Comparison of ENCODE assay signal across 8 cellular contexts in the genomic region with DNA sequence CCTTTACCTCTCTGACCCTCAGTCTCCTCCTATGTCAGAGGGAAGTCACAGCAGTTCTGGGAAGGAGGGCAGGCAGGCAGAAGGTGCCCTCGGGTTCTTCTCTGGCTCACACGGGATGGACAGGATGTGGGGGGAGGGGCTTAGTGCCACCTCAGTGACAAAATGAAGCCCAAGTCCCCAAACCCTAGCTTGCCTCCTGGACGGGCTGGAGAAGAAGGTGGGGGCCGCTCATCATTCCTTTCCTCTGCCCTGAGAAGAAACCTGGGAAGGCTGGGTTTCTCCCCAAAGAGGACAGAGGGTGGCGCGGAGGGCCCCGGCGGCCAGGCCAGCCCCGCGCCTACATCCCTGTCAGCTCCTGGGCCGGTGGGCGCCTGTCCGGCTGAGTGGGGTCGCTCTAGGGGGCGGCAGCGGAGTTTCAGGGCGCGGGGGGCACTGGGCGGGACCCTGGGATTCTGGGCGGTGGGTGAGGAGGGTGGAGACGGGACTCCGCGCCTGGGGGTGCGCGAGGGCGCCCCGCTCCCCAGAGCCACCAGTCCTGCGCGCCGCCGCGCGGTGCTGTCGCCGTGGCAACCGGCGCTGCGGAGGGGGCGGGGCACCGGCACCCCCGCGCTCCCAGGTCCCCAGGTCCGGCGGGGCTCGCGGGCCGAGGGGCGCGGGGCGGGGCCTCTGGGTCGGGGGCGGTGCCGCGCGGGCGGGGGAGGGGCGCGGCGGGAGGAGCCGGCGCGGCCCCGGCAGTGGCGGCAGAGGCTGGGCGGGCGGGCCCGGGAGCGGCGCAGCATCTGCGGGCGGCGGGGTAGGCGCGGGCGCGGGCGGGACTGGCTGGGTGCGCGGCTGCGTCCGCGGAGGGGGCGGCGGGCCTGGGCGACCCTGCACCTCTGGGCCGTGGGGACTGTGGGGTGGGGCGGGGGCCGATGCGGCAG. TPM values are rescaled to one million over a fixed set of nuclear protein-coding genes. Genes with fewer than 3 reads are reported as not detected.
DNase-seq lines count a peak whose midpoint lies in the region; ATAC-seq, FAIRE-seq and TF ChIP-seq lines count a peak whose summit lies in the region.

A gene (plus strand): TSS at position 723 of the 920 bp plus-strand sequence. CDS start 2,252 bp downstream, outside the sequence.

- no peak within 1 kb of the TSS for H3K9ac ChIP-seq in HUES64 (ENCODE audit: low read depth, low read length)

- H3K9me3 ChIP-seq in HUES64 (ENCODE audit: insufficient read depth, low read depth, low read length), result peaks cover 4% of the 10 kb centered on the region; the same call in 1 of the 2 replicates

- H3K27me3 Mint-ChIP-seq in activated T-helper 17 cell treated with anti-CD3 and anti-CD28 coated beads, Interleukin-2, amount 50 U/mL, for 72 hours, result no peaks in the 10 kb centered on the region
- peaks cover 3% of the 10 kb centered on the region for H3K27me3 Mint-ChIP-seq in osteocyte (ENCODE audit: unreplicated experiment)

- WGBS in HUES64, result 3% methylated on average over 89 of the region's 89 CpGs

- DNase-seq in AG09309 (ENCODE audit: low read depth) (no peak), frontal cortex (ENCODE audit: low spot score in 2 of 2) (peak; percentile 85 to 86), osteocyte (ENCODE audit: extremely low spot score, unreplicated experiment) (no peak), NCI-H82 treated with DMSO at 0.1 percent for 48 hours (lab: John Stamatoyannopoulos, UW; ENCODE audit: unreplicated experiment) (no peak), SKM-1 (lab: John Stamatoyannopoulos, UW; ENCODE audit: unreplicated experiment) (no peak)

- peak within 1 kb of the TSS; percentile 62 for H3K4me3 ChIP-seq in AG09309 (ENCODE audit: control insufficient read depth, low read depth, low read length)
- peak within 1 kb of the TSS; percentile 31 for H3K4me3 ChIP-seq in HUES64 (ENCODE audit: low read length)

- TF ChIP-seq CTCF in AG09309 (IDR thresholded peaks at IDR 0.05; ENCODE audit: control insufficient read depth, insufficient read depth, low read depth, low read length, missing control alignments), result no peak
- no peak for TF ChIP-seq CTCF in osteocyte (IDR thresholded peaks at IDR 0.05)

- H3K27me3 ChIP-seq in HUES64 (ENCODE audit: insufficient read depth, low read length), result peaks cover 53% of the 10 kb centered on the region

- peaks cover 6% of the 10 kb centered on the region for H3K36me3 Mint-ChIP-seq in activated T-helper 17 cell treated with anti-CD3 and anti-CD28 coated beads, Interleukin-2, amount 50 U/mL, for 72 hours (ENCODE audit: low read depth)
- no peaks in the 10 kb centered on the region for H3K36me3 Mint-ChIP-seq in osteocyte (ENCODE audit: unreplicated experiment)

- no peaks in the 10 kb centered on the region for H3K36me3 ChIP-seq in HUES64 (ENCODE audit: insufficient read depth, low read length)

- no peak within 1 kb of the TSS for H3K27ac ChIP-seq in HUES64 (ENCODE audit: low read depth, low read length)

- no peaks in the 10 kb centered on the region for H3K4me1 Mint-ChIP-seq in activated T-helper 17 cell treated with anti-CD3 and anti-CD28 coated beads, Interleukin-2, amount 50 U/mL, for 72 hours
- H3K4me1 Mint-ChIP-seq in osteocyte (ENCODE audit: unreplicated experiment), result peaks cover 4% of the 10 kb centered on the region

- peak; percentile 18 for ATAC-seq in activated T-helper 17 cell treated with anti-CD3 and anti-CD28 coated beads, Interleukin-2, amount 50 U/mL, for 72 hours (replicated peaks)
- no peak for ATAC-seq in HG03342 (IDR thresholded peaks at IDR 0.05; ENCODE audit: unreplicated experiment)

- H3K27ac Mint-ChIP-seq in activated T-helper 17 cell treated with anti-CD3 and anti-CD28 coated beads, Interleukin-2, amount 50 U/mL, for 72 hours, result peak within 1 kb of the TSS; percentile 78
- H3K27ac Mint-ChIP-seq in osteocyte (ENCODE audit: unreplicated experiment), result peak within 1 kb of the TSS; percentile 34

- FAIRE-seq in frontal cortex (lab: Jason Lieb, UNC), result no peak

- H3K4me1 ChIP-seq in HUES64 (ENCODE audit: insufficient read depth, low read length), result no peaks in the 10 kb centered on the region

- no peaks in the 10 kb centered on the region for H3K9me3 Mint-ChIP-seq in activated T-helper 17 cell treated with anti-CD3 and anti-CD28 coated beads, Interleukin-2, amount 50 U/mL, for 72 hours
- no peaks in the 10 kb centered on the region for H3K9me3 Mint-ChIP-seq in osteocyte (ENCODE audit: unreplicated experiment)

- H3K4me3 Mint-ChIP-seq in activated T-helper 17 cell treated with anti-CD3 and anti-CD28 coated beads, Interleukin-2, amount 50 U/mL, for 72 hours, result peak within 1 kb of the TSS; percentile 73
- H3K4me3 Mint-ChIP-seq in osteocyte (ENCODE audit: unreplicated experiment), result peak within 1 kb of the TSS; percentile 73

RNA-seq across cellular contexts. Expression of the gene that starts here (rescaled TPM):
- 1.0 TPM for polyA plus RNA-seq in HUES64 (2013, experiment 1 of 2)
- polyA plus RNA-seq in HUES64 (2013, experiment 2 of 2), result 1.7 TPM
- 10 to 100 TPM in 1 of 2 donors, 1 to 10 TPM in 1; 2.5 to 12.3 TPM for total RNA-seq in activated T-helper 17 cell treated with anti-CD3 and anti-CD28 coated beads, Interleukin-2, amount 50 U/mL, for 72 hours
- total RNA-seq in frontal cortex (24.5 TPM), osteocyte (3.3 and 3.6 TPM in 2 replicates)

Comparison
In these comparisons a context has a peak if more than half of its experiments do, and no peak if none do; other contexts are left out.
1. DNase-seq: peak in frontal cortex (2 of 2); none in AG09309 (single experiment), osteocyte (single experiment), NCI-H82 treated with DMSO at 0.1 percent for 48 hours (single experiment) and SKM-1 (single experiment).